31 cellular contexts compared by ENCODE assay signal in the genomic region with DNA sequence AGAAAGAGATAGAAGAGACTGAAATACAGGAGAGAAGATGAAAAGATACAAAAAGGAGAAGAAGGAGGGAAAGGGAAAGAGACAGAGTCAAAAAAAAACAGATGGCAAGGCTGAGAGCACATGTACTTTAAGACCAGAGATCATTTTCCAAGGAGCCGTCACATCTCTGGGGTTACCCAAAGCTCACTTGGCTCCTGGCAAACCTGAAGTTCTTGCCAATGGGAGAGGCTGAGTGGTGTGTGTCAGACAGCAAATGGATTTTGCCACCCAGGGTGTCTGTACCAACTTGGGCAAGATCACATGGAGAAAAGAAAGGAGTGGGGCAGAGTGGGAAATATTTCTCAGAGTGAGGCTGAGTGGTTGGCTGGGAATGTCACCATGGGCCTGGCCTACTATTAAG.
"Had no signal": no experiment of that assay in that cellular context is flagged by ENCODE, and none has a peak within 500 bp of the region (broad histone marks: within the 10 kb centered on the region; RNA-seq: fewer than 3 reads in every experiment).

No MANE protein-coding gene starts in this region.

- H3K9me3 Mint-ChIP-seq: activated CD4-positive, alpha-beta memory T cell treated with anti-CD3 and anti-CD28 coated beads for 36 hours; activated CD4-positive, alpha-beta T cell treated with anti-CD3 and anti-CD28 coated beads, Interleukin-2, amount 10 ng/mL, durations not matched to agents 7 days and 5 days; activated naive CD4-positive, alpha-beta T cell treated with anti-CD3 and anti-CD28 coated beads, Interleukin-2, amount 50 U/mL, for 72 hours; activated naive CD8-positive, alpha-beta T cell treated with anti-CD3 and anti-CD28 coated beads, Interleukin-2, amount 50 U/mL, for 24 hours; activated T-cell treated with anti-CD3 and anti-CD28 coated beads, Interleukin-2, amount 50 U/mL, for 4 hours; T-cell had no signal

- H3K36me3 Mint-ChIP-seq: activated CD4-positive, alpha-beta memory T cell treated with anti-CD3 and anti-CD28 coated beads for 36 hours; activated naive CD4-positive, alpha-beta T cell treated with anti-CD3 and anti-CD28 coated beads, Interleukin-2, amount 50 U/mL, for 72 hours; T-cell had no signal

- H3K4me1 ChIP-seq: body of pancreas had no signal

- H3K9me3 ChIP-seq: ascending aorta, body of pancreas had no signal

- H3K4me3 ChIP-seq: ascending aorta, body of pancreas, SK-N-MC had no signal

- H3K27me3 ChIP-seq: ascending aorta, body of pancreas had no signal

- DNase-seq: activated CD4-positive, alpha-beta memory T cell treated with anti-CD3 and anti-CD28 coated beads for 36 hours; activated CD4-positive, alpha-beta T cell treated with anti-CD3 and anti-CD28 coated beads, Interleukin-2, amount 10 ng/mL, durations not matched to agents 7 days and 5 days; activated CD4-positive, CD25-positive, alpha-beta regulatory T cell; activated CD8-positive, alpha-beta memory T cell treated with anti-CD3 and anti-CD28 coated beads for 24 hours; activated effector memory CD4-positive, alpha-beta T cell treated with anti-CD3 and anti-CD28 coated beads, Interleukin-2, amount 50 U/mL, for 16 hours; activated naive CD4-positive, alpha-beta T cell treated with Interleukin-2 at 50 U/mL for 16 hours; activated naive CD8-positive, alpha-beta T cell treated with anti-CD3 and anti-CD28 coated beads, Interleukin-2, amount 50 U/mL, for 24 hours; activated T-cell treated with anti-CD3 and anti-CD28 coated beads, Interleukin-2, amount 50 U/mL, for 4 hours; amniotic stem cell; body of pancreas; central memory CD4-positive, alpha-beta T cell; KG1; MV-4-11; NCI-H1105; NCI-H1436; NCI-H1694 treated with DMSO at 0.1 percent for 48 hours; NCI-H2171; NCI-H2227 treated with DMSO at 0.1 percent for 48 hours; NCI-H69; NK-92 treated with Interleukin-12 subunit alpha and Interleukin-12 subunit beta, amount 100 ng/mL, for 24 hours; OCI-M1; RPMI8226; T-cell; T-helper 2 cell; T1000 had no signal

- H3K27ac Mint-ChIP-seq: activated CD4-positive, alpha-beta memory T cell treated with anti-CD3 and anti-CD28 coated beads for 36 hours; activated CD4-positive, alpha-beta T cell treated with anti-CD3 and anti-CD28 coated beads, Interleukin-2, amount 10 ng/mL, durations not matched to agents 7 days and 5 days; activated naive CD4-positive, alpha-beta T cell treated with anti-CD3 and anti-CD28 coated beads, Interleukin-2, amount 50 U/mL, for 72 hours; T-cell had no signal

- H3K36me3 ChIP-seq: ascending aorta had no signal

- ATAC-seq: activated naive CD4-positive, alpha-beta T cell treated with anti-CD3 and anti-CD28 coated beads, Interleukin-2, amount 50 U/mL, for 72 hours; activated T-cell treated with anti-CD3 and anti-CD28 coated beads, Interleukin-2, amount 50 U/mL, for 4 hours; body of pancreas; Panc1; Right ventricle myocardium inferior; T-cell had no signal

- H3K27ac ChIP-seq: ascending aorta, body of pancreas, SK-N-MC, VCaP had no signal

- H3K4me3 Mint-ChIP-seq: activated CD4-positive, alpha-beta memory T cell treated with anti-CD3 and anti-CD28 coated beads for 36 hours; activated CD4-positive, alpha-beta T cell treated with anti-CD3 and anti-CD28 coated beads, Interleukin-2, amount 10 ng/mL, durations not matched to agents 7 days and 5 days; activated naive CD8-positive, alpha-beta T cell treated with anti-CD3 and anti-CD28 coated beads, Interleukin-2, amount 50 U/mL, for 24 hours; activated T-cell treated with anti-CD3 and anti-CD28 coated beads, Interleukin-2, amount 50 U/mL, for 4 hours; T-cell had no signal

- H3K27me3 Mint-ChIP-seq: T-cell had no signal

- H3K4me1 Mint-ChIP-seq: activated CD4-positive, alpha-beta T cell treated with anti-CD3 and anti-CD28 coated beads, Interleukin-2, amount 10 ng/mL, durations not matched to agents 7 days and 5 days; T-cell had no signal
